3 cellular contexts compared by ENCODE assay signal in genomic region chr1:63555480-63555879, GRCh38.
"Had no signal": no experiment of that assay in that cellular context is flagged by ENCODE, and none has a peak within 500 bp of the region (broad histone marks: within the 10 kb centered on the region; RNA-seq: fewer than 3 reads in every experiment).

No MANE protein-coding gene starts in this region.

- H2AFZ ChIP-seq: GM23338 had no signal

- H3K4me2 ChIP-seq: GM23338 had no signal

- ATAC-seq: GM23338 had no signal

- H3K4me3 ChIP-seq: GM23338 had no signal

- DNase-seq: H9, HCEC 1CT had no signal
